ENCODE assay signal across 8 cellular contexts in genomic region chr7:82234457-82235049, GRCh38.
A peak's percentile ranks its signal among the peaks of the same experiment; 100 is the strongest.
DNase-seq lines count a peak whose midpoint lies in the region; ATAC-seq, FAIRE-seq and TF ChIP-seq lines count a peak whose summit lies in the region.

No MANE protein-coding gene starts in this region.

- H3K9me3 ChIP-seq in heart left ventricle, result no peaks in the 10 kb centered on the region
- no peaks in the 10 kb centered on the region for H3K9me3 ChIP-seq in keratinocyte (ENCODE audit: control insufficient read depth, low read depth, low read length)
- no peaks in the 10 kb centered on the region for H3K9me3 ChIP-seq in CD8-positive, alpha-beta memory T cell (ENCODE audit: low read length)

- H3K79me2 ChIP-seq in keratinocyte (ENCODE audit: control insufficient read depth, insufficient read depth, low read length), result no peaks in the 10 kb centered on the region

- TF ChIP-seq CTCF in heart left ventricle (IDR thresholded peaks at IDR 0.05) (peak; percentile 37 to 74 (median 60)), VCaP (conservative IDR thresholded peaks at IDR 0.05) (peak; percentile 88), keratinocyte (optimal IDR thresholded peaks at IDR 0.05 in 1 of 3, IDR thresholded peaks at IDR 0.05 in 1 of 3, conservative IDR thresholded peaks at IDR 0.05 in 1 of 3; ENCODE audit: extremely low read depth in 1 of 3, insufficient read depth in 2 of 3, low read length in 3 of 3) (peak in 2 of 3 experiments; percentile 23 to 39)

- CTCF ChIA-PET in CD8-positive, alpha-beta memory T cell (lab: Charles Lee), result no interaction called here

- no peaks in the 10 kb centered on the region for H3K27me3 Mint-ChIP-seq in CD8-positive, alpha-beta memory T cell

- POLR2A ChIA-PET in CD8-positive, alpha-beta memory T cell (lab: Charles Lee), result no interaction called here

- ATAC-seq in heart left ventricle (peak in 1 of 4 donors; percentile 55), Right ventricle myocardium inferior (no peak), HG03442 (IDR thresholded peaks at IDR 0.05; ENCODE audit: unreplicated experiment) (no peak)

- intact Hi-C loops in heart left ventricle (cut with DNase I) (loop anchor here (2.0 to 10.0 kb wide), 12 partner anchors 120 to 340 kb away; partner anchors contain the start of gene CACNA2D1 (in 8 of the 10)), Right ventricle myocardium inferior (cut with DNase I) (loop anchor here (1.0 to 5.0 kb wide), 4 partner anchors 187 to 338 kb away; partner anchors contain the start of gene CACNA2D1), posterior cingulate gyrus (cut with DNase I) (loop anchor here (1.0 to 10.0 kb wide), 5 partner anchors 128 to 370 kb away; partner anchors contain the start of gene CACNA2D1)

- H3K9ac ChIP-seq in keratinocyte (ENCODE audit: control insufficient read depth, extremely low read depth, insufficient read depth, low read length), result no peak overlapping the region

- H2AFZ ChIP-seq in keratinocyte (ENCODE audit: control insufficient read depth, low read length), result no peak overlapping the region

- H3K4me3 Mint-ChIP-seq in CD8-positive, alpha-beta memory T cell, result no peak overlapping the region

- no peak overlapping the region for H3K4me2 ChIP-seq in keratinocyte (ENCODE audit: control insufficient read depth, extremely low read depth, insufficient read depth, low read depth, low read length)

- H3K4me1 Mint-ChIP-seq in CD8-positive, alpha-beta memory T cell, result no peaks in the 10 kb centered on the region

- H3K4me1 ChIP-seq in heart left ventricle, result peaks cover 0 to 23% (median 6%) of the 10 kb centered on the region in 12 donors
- H3K4me1 ChIP-seq in keratinocyte (ENCODE audit: control insufficient read depth, extremely low read depth, insufficient read depth, low read length), result no peaks in the 10 kb centered on the region
- H3K4me1 ChIP-seq in CD8-positive, alpha-beta memory T cell (ENCODE audit: insufficient read depth, low read length), result no peaks in the 10 kb centered on the region

- H3K27me3 ChIP-seq in heart left ventricle (no peaks in the 10 kb centered on the region), keratinocyte (ENCODE audit: control insufficient read depth, extremely low read depth, insufficient read depth, low read length) (no peaks in the 10 kb centered on the region)
- no peaks in the 10 kb centered on the region for H3K27me3 ChIP-seq in CD8-positive, alpha-beta memory T cell (ENCODE audit: insufficient read depth, low read length, poor library complexity, severe bottlenecking)

- H3K36me3 Mint-ChIP-seq in CD8-positive, alpha-beta memory T cell, result no peaks in the 10 kb centered on the region

- no peak for DNase-seq in heart left ventricle
- DNase-seq in Right ventricle myocardium inferior (ENCODE audit: missing footprints), result no peak
- DNase-seq in NCI-H2081 treated with DMSO at 0.1 percent for 48 hours (lab: John Stamatoyannopoulos, UW), result peak; percentile 52
- no peak for DNase-seq in keratinocyte (ENCODE audit: low read depth, low spot score)
- no peak for DNase-seq in posterior cingulate gyrus
- DNase-seq in CD8-positive, alpha-beta memory T cell, result no peak

- WGBS in heart left ventricle, 4 donors, result 35 to 49% (median 38%) methylated on average over 4 of the region's 4 CpGs

- H3K27ac Mint-ChIP-seq in CD8-positive, alpha-beta memory T cell, result no peak overlapping the region

- dilution Hi-C loops in keratinocyte (cut with MboI; ENCODE audit: extremely low pct_ligation_motif_present, low sequenced_read_pairs), result no loop called here

- no peaks in the 10 kb centered on the region for H3K9me3 Mint-ChIP-seq in CD8-positive, alpha-beta memory T cell

- H3K27ac ChIP-seq in heart left ventricle (no peak overlapping the region), VCaP (no peak overlapping the region), keratinocyte (ENCODE audit: control insufficient read depth, insufficient read depth, low read length) (no peak overlapping the region)
- no peak overlapping the region for H3K27ac ChIP-seq in CD8-positive, alpha-beta memory T cell (ENCODE audit: low read depth, low read length)

- no peak for TF ChIP-seq POLR2A in heart left ventricle (IDR thresholded peaks at IDR 0.05)

- H4K20me1 ChIP-seq in keratinocyte (ENCODE audit: control insufficient read depth, extremely low read depth, insufficient read depth, low read length), result no peaks in the 10 kb centered on the region

- H3K9me1 ChIP-seq in keratinocyte (ENCODE audit: control insufficient read depth, extremely low read depth, insufficient read depth, low read length), result no peaks in the 10 kb centered on the region

- no peak overlapping the region for H3K4me3 ChIP-seq in heart left ventricle
- no peak overlapping the region for H3K4me3 ChIP-seq in keratinocyte (ENCODE audit: control insufficient read depth in 2 of 3, extremely low read depth in 1 of 3, insufficient read depth in 2 of 3, low read depth in 1 of 3, low read length in 3 of 3)
- H3K4me3 ChIP-seq in CD8-positive, alpha-beta memory T cell (ENCODE audit: low read length), result no peak overlapping the region

- H3K36me3 ChIP-seq in heart left ventricle (no peaks in the 10 kb centered on the region), keratinocyte (ENCODE audit: control insufficient read depth in 2 of 2, extremely low read depth in 1 of 2, insufficient read depth in 2 of 2, low read length in 2 of 2) (no peaks in the 10 kb centered on the region)
- H3K36me3 ChIP-seq in CD8-positive, alpha-beta memory T cell (ENCODE audit: insufficient read depth, low read length), result no peaks in the 10 kb centered on the region

- FAIRE-seq in keratinocyte (lab: Jason Lieb, UNC), result no peak

Comparison
In these comparisons a context has a peak if more than half of its experiments do, and no peak if none do; other contexts are left out.
1. CTCF ChIP-seq: peak in every context shown above with its lines; median percentile 88 in VCaP; 60 in heart left ventricle; 31 in keratinocyte.